ENCODE assay signal across 8 cellular contexts in genomic region chr17:80364091-80364691, GRCh38. TPM values are rescaled to one million over a fixed set of nuclear protein-coding genes. Genes with fewer than 3 reads are reported as not detected.
DNase-seq lines count a peak whose midpoint lies in the region; ATAC-seq, FAIRE-seq and TF ChIP-seq lines count a peak whose summit lies in the region.

No MANE protein-coding gene starts in this region.

- H2AFZ ChIP-seq in Karpas-422 (ENCODE audit: low read length), result no peak overlapping the region

- H2BK5ac ChIP-seq in mesendoderm (ENCODE audit: low read length), result no peak overlapping the region

- H3K36me3 ChIP-seq in Karpas-422 (ENCODE audit: insufficient read depth, low read length), result no peaks in the 10 kb centered on the region
- peaks cover 6% of the 10 kb centered on the region for H3K36me3 ChIP-seq in mesendoderm (ENCODE audit: control insufficient read depth, insufficient read depth, low read length)
- H3K36me3 ChIP-seq in small intestine (ENCODE audit: control insufficient read depth in 2 of 2, insufficient read depth in 2 of 2, low read length in 2 of 2), result peaks cover 28 to 49% of the 10 kb centered on the region in 2 donors

- H3K23ac ChIP-seq in mesendoderm (ENCODE audit: low read length), result no peak overlapping the region

- no peaks in the 10 kb centered on the region for H3K79me1 ChIP-seq in mesendoderm (ENCODE audit: low read length)

- H3K4me1 ChIP-seq in Karpas-422 (ENCODE audit: low read length) (no peaks in the 10 kb centered on the region), mesendoderm (ENCODE audit: control insufficient read depth, low read depth, low read length) (no peaks in the 10 kb centered on the region), small intestine (ENCODE audit: control insufficient read depth in 2 of 2, insufficient read depth in 1 of 2, low read depth in 1 of 2, low read length in 1 of 2) (no peaks in the 10 kb centered on the region)

- H3K9ac ChIP-seq in Karpas-422 (ENCODE audit: low read length), result no peak overlapping the region
- no peak overlapping the region for H3K9ac ChIP-seq in mesendoderm (ENCODE audit: low read length)

- H3K79me2 ChIP-seq in Karpas-422 (ENCODE audit: low read length) (no peaks in the 10 kb centered on the region), mesendoderm (ENCODE audit: control insufficient read depth, insufficient read depth, low read length) (no peaks in the 10 kb centered on the region)

- H4K8ac ChIP-seq in mesendoderm (ENCODE audit: low read depth, low read length), result no peak overlapping the region

- WGBS in mesendoderm (ENCODE audit: extremely low coverage, insufficient coverage, low lambda C conversion rate), result no CpG with 5 or more reads among the region's 29 CpGs
- WGBS in small intestine, 3 donors, result 88 to 91% (median 90%) methylated on average over 29 of the region's 29 CpGs

- H3K27ac ChIP-seq in Karpas-422 (ENCODE audit: low read length) (no peak overlapping the region), mesendoderm (ENCODE audit: low read depth, low read length) (no peak overlapping the region), small intestine (ENCODE audit: low read depth in 1 of 2, low read length in 1 of 2) (no peak overlapping the region)

- in situ Hi-C loops in astrocyte of the spinal cord (cut with HindIII; ENCODE audit: low sequenced_read_pairs), result no loop called here

- no peak overlapping the region for H2BK15ac ChIP-seq in mesendoderm (replicated peaks; ENCODE audit: low read depth)

- H3K4me3 ChIP-seq in Karpas-422 (ENCODE audit: low read length), result no peak overlapping the region
- H3K4me3 ChIP-seq in astrocyte of the spinal cord (ENCODE audit: low read depth, low read length), result no peak overlapping the region
- no peak overlapping the region for H3K4me3 ChIP-seq in mesendoderm (ENCODE audit: low read length)
- H3K4me3 ChIP-seq in small intestine (ENCODE audit: low read depth in 1 of 2, low read length in 2 of 2), result no peak overlapping the region

- FAIRE-seq in small intestine (lab: Jason Lieb, UNC), result no peak

- peak; percentile 49 for TF ChIP-seq CTCF in astrocyte of the spinal cord (IDR thresholded peaks at IDR 0.05; ENCODE audit: low read depth, low read length)

- no peak for ATAC-seq in GM18858 (IDR thresholded peaks at IDR 0.05; ENCODE audit: unreplicated experiment)

- no peak overlapping the region for H3K18ac ChIP-seq in mesendoderm (ENCODE audit: low read length)

- H3K4me2 ChIP-seq in Karpas-422 (ENCODE audit: low read depth, low read length, poor library complexity, severe bottlenecking) (no peak overlapping the region), mesendoderm (ENCODE audit: low read length) (no peak overlapping the region)

- no peak overlapping the region for H3K56ac ChIP-seq in mesendoderm (ENCODE audit: low read length)

- no peak overlapping the region for H3K4ac ChIP-seq in mesendoderm (ENCODE audit: low read depth, low read length)

- H3K27me3 ChIP-seq in Karpas-422 (ENCODE audit: low read length) (no peaks in the 10 kb centered on the region), mesendoderm (ENCODE audit: insufficient read depth, low read length, poor library complexity) (no peaks in the 10 kb centered on the region), small intestine (ENCODE audit: control insufficient read depth in 2 of 2, insufficient read depth in 2 of 2, low read length in 2 of 2) (no peaks in the 10 kb centered on the region)

- no peak overlapping the region for H2BK120ac ChIP-seq in mesendoderm (ENCODE audit: low read depth, low read length)

- no peaks in the 10 kb centered on the region for H4K20me1 ChIP-seq in Karpas-422 (ENCODE audit: insufficient read depth, low read depth, low read length)

- H2AK5ac ChIP-seq in mesendoderm (ENCODE audit: low read length), result no peak overlapping the region

- DNase-seq in Daoy (ENCODE audit: low read depth), result peak; percentile 10
- DNase-seq in Karpas-422, result peak; percentile 58
- DNase-seq in astrocyte of the spinal cord (ENCODE audit: low read depth, low spot score), result no peak
- peak; percentile 26 for DNase-seq in mesendoderm
- DNase-seq in NCI-H187 (lab: John Stamatoyannopoulos, UW), result no peak
- no peak for DNase-seq in RPMI8226
- no peak for DNase-seq in small intestine

- H3K9me3 ChIP-seq in Karpas-422 (ENCODE audit: low read length) (no peaks in the 10 kb centered on the region), small intestine (ENCODE audit: control insufficient read depth, low read depth) (no peaks in the 10 kb centered on the region)

- H3K9me2 ChIP-seq in Karpas-422 (replicated peaks; ENCODE audit: insufficient read depth, low read length), result no peaks in the 10 kb centered on the region

- H4K5ac ChIP-seq in mesendoderm (ENCODE audit: low read length), result no peak overlapping the region

RNA-seq across cellular contexts. Expression of gene ENDOV, which starts 50.8 kb away (rescaled TPM):
- total RNA-seq in Daoy (2014; rRNA removed; shearing (Covaris generic)), result 22.4 and 24.6 TPM in 2 replicates
- total RNA-seq in Karpas-422 (2014; rRNA removed; shearing (Covaris generic); ENCODE audit: low replicate concordance), result 11.4 and 22.7 TPM in 2 replicates
- polyA plus RNA-seq in mesendoderm (2013, experiment 1 of 2), result 4.7 TPM
- 5.3 TPM for polyA plus RNA-seq in mesendoderm (2013, experiment 2 of 2)
- 10 to 100 TPM; 13.6 to 39.6 (median 33.2) TPM for polyA plus RNA-seq in small intestine

Comparison
In these comparisons a context has a peak if more than half of its experiments do, and no peak if none do; other contexts are left out.
1. DNase-seq: peak in Daoy (single experiment), Karpas-422 (single experiment) and mesendoderm (single experiment); none in astrocyte of the spinal cord (single experiment), NCI-H187 (0 of 2), RPMI8226 (single experiment) and small intestine (single experiment).